ENCODE assay signal across 3 cellular contexts in genomic region chr10:30901487-30901886, GRCh38.
DNase-seq lines count a peak whose midpoint lies in the region; FAIRE-seq and TF ChIP-seq lines count a peak whose summit lies in the region.
"Not testable (repeated sequence)": the region's sequence is repeated elsewhere in the genome, so short reads cannot be mapped to it uniquely, and the experiment has no call there.

No MANE protein-coding gene starts in this region.

- not testable (repeated sequence) for H3K4me1 Mint-ChIP-seq in endothelial cell (ENCODE audit: unreplicated experiment)

- H3K27me3 Mint-ChIP-seq in endothelial cell (ENCODE audit: unreplicated experiment): not testable (repeated sequence)

- not testable (repeated sequence) for H3K4me3 ChIP-seq in kidney (ENCODE audit: low read length in 2 of 2)
- peak overlapping the region; percentile 29 to 44 for H3K4me3 ChIP-seq in testis

- H3K9me3 ChIP-seq in kidney (ENCODE audit: control insufficient read depth in 1 of 2, low read length in 2 of 2); testis: not testable (repeated sequence)

- intact Hi-C loops in kidney (cut with DNase I); testis (cut with DNase I; ENCODE audit: low total_unique reads): not testable (repeated sequence)

- WGBS in testis, 2 donors: 79 to 82% methylated on average over 21 of the region's 21 CpGs

- H3K27ac ChIP-seq in kidney (ENCODE audit: low read depth in 2 of 2, low read length in 2 of 2); testis: not testable (repeated sequence)

- TF ChIP-seq POLR2A in testis (IDR thresholded peaks at IDR 0.05): not testable (repeated sequence)

- not testable (repeated sequence) for H3K27ac Mint-ChIP-seq in endothelial cell (ENCODE audit: unreplicated experiment)

- not testable (repeated sequence) for H3K9me3 Mint-ChIP-seq in endothelial cell (ENCODE audit: unreplicated experiment)

- not testable (repeated sequence) for H3K27me3 ChIP-seq in testis

- not testable (repeated sequence) for DNase-seq in endothelial cell (ENCODE audit: low spot score); testis
- DNase-seq in kidney: peak; percentile 27

- H3K4me3 Mint-ChIP-seq in endothelial cell (ENCODE audit: unreplicated experiment): peak overlapping the region; percentile 53

- not testable (repeated sequence) for TF ChIP-seq CTCF in endothelial cell (IDR thresholded peaks at IDR 0.05; ENCODE audit: unreplicated experiment); kidney (IDR thresholded peaks at IDR 0.05; ENCODE audit: borderline replicate concordance, extremely low read depth, insufficient read depth); testis (IDR thresholded peaks at IDR 0.05)

- FAIRE-seq in kidney (lab: Jason Lieb, UNC): not testable (repeated sequence)

- not testable (repeated sequence) for H3K4me1 ChIP-seq in kidney (ENCODE audit: control insufficient read depth in 1 of 2, insufficient read depth in 1 of 2, low read depth in 1 of 2, low read length in 2 of 2)
- peaks cover 10% of the 10 kb centered on the region for H3K4me1 ChIP-seq in testis

- peaks cover 28% of the 10 kb centered on the region for H3K36me3 Mint-ChIP-seq in endothelial cell (ENCODE audit: low read depth, unreplicated experiment)

- H3K9ac ChIP-seq in kidney (ENCODE audit: low read length in 2 of 2): not testable (repeated sequence)

- H3K36me3 ChIP-seq in kidney (ENCODE audit: control insufficient read depth in 1 of 2, insufficient read depth in 2 of 2, low read length in 2 of 2); testis (ENCODE audit: low read depth, missing control alignments): not testable (repeated sequence)
